ENCODE assay signal across 1 cellular context in genomic region chr7:153043440-153043839, GRCh38.
TF ChIP-seq lines count a peak whose summit lies in the region.

No MANE protein-coding gene starts in this region.

TF ChIP-seq in HepG2, 621 proteins besides CTCF, POLR2A, EP300 and RAD21 (continued from another document):
- no peak for TF ChIP-seq FUBP1 (CRISPR knock-in tag; IDR thresholded peaks at IDR 0.05; ENCODE audit: borderline replicate concordance)
- no peak for TF ChIP-seq CC2D1A (CRISPR knock-in tag; IDR thresholded peaks at IDR 0.05)
- no peak for TF ChIP-seq SMYD3 (CRISPR knock-in tag; IDR thresholded peaks at IDR 0.05)
